Comparison of ENCODE assay signal across 1 cellular context in genomic region chr9:94030318-94031179, GRCh38.
TF ChIP-seq lines count a peak whose summit lies in the region.

No MANE protein-coding gene starts in this region.

TF ChIP-seq in HepG2, 621 proteins besides CTCF, POLR2A, EP300 and RAD21 (continued from another document and continues in another):
- TF ChIP-seq PATZ1 (CRISPR knock-in tag; IDR thresholded peaks at IDR 0.05) (peak; percentile 25; the same call in 1 of the 2 replicates), ZFP41 (CRISPR knock-in tag; IDR thresholded peaks at IDR 0.05; ENCODE audit: borderline replicate concordance) (0 out of 2 replicates have a peak, but pooled peaks have one; percentile 63), RXRB (CRISPR knock-in tag; IDR thresholded peaks at IDR 0.05; ENCODE audit: borderline replicate concordance) (no peak; the same call in 1 of the 2 replicates), ZKSCAN8 (CRISPR knock-in tag; IDR thresholded peaks at IDR 0.05; ENCODE audit: borderline replicate concordance) (no peak), NCOA2 (CRISPR knock-in tag; IDR thresholded peaks at IDR 0.05) (peak; percentile 29; the same call in 1 of the 2 replicates), ZBTB21 (CRISPR knock-in tag; IDR thresholded peaks at IDR 0.05) (no peak), HHEX (CRISPR knock-in tag; IDR thresholded peaks at IDR 0.05) (no peak), ZBTB14 (CRISPR knock-in tag; IDR thresholded peaks at IDR 0.05) (peak; percentile 66; the same call in 1 of the 2 replicates), ARID5B (CRISPR knock-in tag; IDR thresholded peaks at IDR 0.05) (no peak), PAWR (CRISPR knock-in tag; IDR thresholded peaks at IDR 0.05; ENCODE audit: borderline replicate concordance) (no peak), GPN1 (CRISPR knock-in tag; IDR thresholded peaks at IDR 0.05; ENCODE audit: borderline replicate concordance) (no peak), SP2 (CRISPR knock-in tag; IDR thresholded peaks at IDR 0.05) (peak; percentile 72), CENPX (CRISPR knock-in tag; IDR thresholded peaks at IDR 0.05) (no peak), ZNF891 (CRISPR knock-in tag; IDR thresholded peaks at IDR 0.05) (0 out of 2 replicates have a peak, but pooled peaks have one; percentile 89), PAXIP1 (CRISPR knock-in tag; conservative IDR thresholded peaks at IDR 0.05) (no peak; the same call in 1 of the 2 replicates), MAFF (IDR thresholded peaks at IDR 0.05; ENCODE audit: low read depth, low read length) (no peak), ZNF713 (CRISPR knock-in tag; IDR thresholded peaks at IDR 0.05) (peak; percentile 29; the same call in 1 of the 2 replicates), ZNF746 (CRISPR knock-in tag; IDR thresholded peaks at IDR 0.05) (no peak), ZNF546 (CRISPR knock-in tag; conservative IDR thresholded peaks at IDR 0.05) (peak; percentile 82; the same call in 1 of the 2 replicates), CEBPZ (IDR thresholded peaks at IDR 0.05; ENCODE audit: low read length) (no peak), ZNF362 (CRISPR knock-in tag; IDR thresholded peaks at IDR 0.05; ENCODE audit: borderline replicate concordance) (peak; percentile 32; the same call in 1 of the 2 replicates), ZNF30 (CRISPR knock-in tag; IDR thresholded peaks at IDR 0.05) (0 out of 2 replicates have a peak, but pooled peaks have one; percentile 29), ONECUT2 (CRISPR knock-in tag; IDR thresholded peaks at IDR 0.05) (no peak), ZNF414 (CRISPR knock-in tag; IDR thresholded peaks at IDR 0.05) (no peak), FOXO4 (CRISPR knock-in tag; conservative IDR thresholded peaks at IDR 0.05) (no peak), PRDM10 (CRISPR knock-in tag; IDR thresholded peaks at IDR 0.05; ENCODE audit: low read depth) (0 out of 2 replicates have a peak, but pooled peaks have one; percentile 40), ZNF576 (CRISPR knock-in tag; IDR thresholded peaks at IDR 0.05) (no peak), THAP11 (CRISPR knock-in tag; IDR thresholded peaks at IDR 0.05) (peak; percentile 73), ZNF18 (CRISPR knock-in tag; IDR thresholded peaks at IDR 0.05; ENCODE audit: insufficient replicate concordance) (no peak)
